Comparison of ENCODE assay signal across 8 cellular contexts in genomic region chr22:17842386-17842785, GRCh38.
A peak's percentile ranks its signal among the peaks of the same experiment; 100 is the strongest.
DNase-seq lines count a peak whose midpoint lies in the region; ATAC-seq and TF ChIP-seq lines count a peak whose summit lies in the region.

No MANE protein-coding gene starts in this region.

- H3K27me3 ChIP-seq in IMR-90 (ENCODE audit: control insufficient read depth, insufficient read depth, low read length): no peaks in the 10 kb centered on the region
- no peaks in the 10 kb centered on the region for H3K27me3 ChIP-seq in gastroesophageal sphincter

- H3K4me1 Mint-ChIP-seq in activated CD4-positive, alpha-beta memory T cell treated with anti-CD3 and anti-CD28 coated beads, Interleukin-2, amount 10 ng/mL, durations not matched to agents 7 days and 5 days: peaks cover 10% of the 10 kb centered on the region

- no peak overlapping the region for H2AK5ac ChIP-seq in IMR-90 (ENCODE audit: low read depth, low read length)

- peak overlapping the region; percentile 32 for H2AFZ ChIP-seq in IMR-90 (replicated peaks; ENCODE audit: low read length, poor library complexity)

- H3K79me1 ChIP-seq in IMR-90 (ENCODE audit: low read depth in 1 of 2, low read length in 2 of 2): no peaks in the 10 kb centered on the region

- no peak overlapping the region for H3K18ac ChIP-seq in IMR-90 (ENCODE audit: low read depth, low read length)

- peak overlapping the region; percentile 4 for H3K4me3 Mint-ChIP-seq in activated CD4-positive, alpha-beta memory T cell treated with anti-CD3 and anti-CD28 coated beads, Interleukin-2, amount 10 ng/mL, durations not matched to agents 7 days and 5 days

- intact Hi-C loops in IMR-90 (cut with micrococcal nuclease): no loop called here

- peaks cover 18% of the 10 kb centered on the region for H3K36me3 ChIP-seq in IMR-90 (ENCODE audit: control insufficient read depth, insufficient read depth, low read length)
- H3K36me3 ChIP-seq in gastroesophageal sphincter: peaks cover 0 to 46% of the 10 kb centered on the region in 2 donors

- no peak for TF ChIP-seq CTCF in IMR-90 (conservative IDR thresholded peaks at IDR 0.05; ENCODE audit: low read depth, low read length)
- TF ChIP-seq CTCF in gastroesophageal sphincter (IDR thresholded peaks at IDR 0.05): no peak

- H3K27me3 Mint-ChIP-seq in activated CD4-positive, alpha-beta memory T cell treated with anti-CD3 and anti-CD28 coated beads, Interleukin-2, amount 10 ng/mL, durations not matched to agents 7 days and 5 days: no peaks in the 10 kb centered on the region

- no peak overlapping the region for H3K4ac ChIP-seq in IMR-90 (ENCODE audit: low read depth, low read length)

- CTCF ChIA-PET in IMR-90 (lab: Yijun Ruan, JAX): no interaction called here
- CTCF ChIA-PET in activated CD4-positive, alpha-beta memory T cell treated with anti-CD3 and anti-CD28 coated beads, Interleukin-2, amount 10 ng/mL, durations not matched to agents 7 days and 5 days (lab: Charles Lee): interaction anchor here (0.7 kb wide), 1 partner anchor 9 kb away, joined by 3 read pairs; no protein-coding TSS in a partner anchor

- no peak overlapping the region for H3K9ac ChIP-seq in IMR-90 (ENCODE audit: low read depth, low read length)

- no peaks in the 10 kb centered on the region for H3K9me3 Mint-ChIP-seq in activated CD4-positive, alpha-beta memory T cell treated with anti-CD3 and anti-CD28 coated beads, Interleukin-2, amount 10 ng/mL, durations not matched to agents 7 days and 5 days

- H3K9me1 ChIP-seq in IMR-90 (ENCODE audit: insufficient read depth, low read length): peaks cover 5% of the 10 kb centered on the region; the same call in 1 of the 2 replicates

- no peak for TF ChIP-seq EP300 in gastroesophageal sphincter (IDR thresholded peaks at IDR 0.05)

- H2BK15ac ChIP-seq in IMR-90 (ENCODE audit: low read depth, low read length): no peak overlapping the region

- ATAC-seq in IMR-90 (ENCODE audit: low read depth): peak; percentile 27
- no peak for ATAC-seq in gastroesophageal sphincter
- ATAC-seq in GM21526 (IDR thresholded peaks at IDR 0.05; ENCODE audit: low FRiP score, unreplicated experiment): no peak
- ATAC-seq in HG02759 (IDR thresholded peaks at IDR 0.05; ENCODE audit: unreplicated experiment): no peak

- in situ Hi-C loops in IMR-90 (cut with MboI; ENCODE audit: low sequenced_read_pairs): no loop called here

- POLR2A ChIA-PET in IMR-90 (lab: Charles Lee; ENCODE audit: unreplicated experiment): no interaction called here
- POLR2A ChIA-PET in activated CD4-positive, alpha-beta memory T cell treated with anti-CD3 and anti-CD28 coated beads, Interleukin-2, amount 10 ng/mL, durations not matched to agents 7 days and 5 days (lab: Charles Lee): no interaction called here

- no peak overlapping the region for H2BK120ac ChIP-seq in IMR-90 (ENCODE audit: low read depth, low read length)

- H2BK5ac ChIP-seq in IMR-90 (ENCODE audit: low read depth, low read length, poor library complexity, severe bottlenecking): no peak overlapping the region

- H4K5ac ChIP-seq in IMR-90 (ENCODE audit: low read depth, low read length): no peak overlapping the region

- H3K9me3 ChIP-seq in IMR-90 (ENCODE audit: control insufficient read depth, insufficient read depth, low read length): no peaks in the 10 kb centered on the region
- H3K9me3 ChIP-seq in gastroesophageal sphincter: no peaks in the 10 kb centered on the region

- no peak overlapping the region for H3K23ac ChIP-seq in IMR-90 (ENCODE audit: low read depth, low read length)

- no peak overlapping the region for H3K56ac ChIP-seq in IMR-90 (ENCODE audit: extremely low read depth, insufficient read depth, low read length)

- TF ChIP-seq POLR2A in IMR-90 (IDR thresholded peaks at IDR 0.05; ENCODE audit: low read depth, low read length): no peak
- no peak for TF ChIP-seq POLR2A in gastroesophageal sphincter (IDR thresholded peaks at IDR 0.05)

- dilution Hi-C loops in IMR-90 (cut with HindIII; ENCODE audit: low sequenced_read_pairs, unreplicated experiment): no loop called here

- H3K4me3 ChIP-seq in IMR-90 (ENCODE audit: insufficient read depth, low read depth, low read length): no peak overlapping the region
- peak overlapping the region in 1 of 2 donors; percentile 25 for H3K4me3 ChIP-seq in gastroesophageal sphincter

- H3K27ac ChIP-seq in IMR-90 (ENCODE audit: insufficient read depth, low read length): no peak overlapping the region
- H3K27ac ChIP-seq in gastroesophageal sphincter: peak overlapping the region; percentile 1 to 91 (median 83)

- 91% methylated on average over 7 of the region's 20 CpGs; no CpG with 5 or more reads in 1 of the 2 experiments for WGBS in IMR-90 (ENCODE audit: extremely low coverage in 2 of 2, insufficient read length in 1 of 2), 2 experiments
- 61% methylated on average over 5 of the region's 20 CpGs; no CpG with 5 or more reads in 1 of the 2 donors for WGBS in gastroesophageal sphincter (ENCODE audit: low coverage in 1 of 2), 2 donors

- no TSS peak for BruUV-seq in IMR-90 (replicated peaks; lab: Mats Ljungman, UMichigan)

- H3K27ac Mint-ChIP-seq in activated CD4-positive, alpha-beta memory T cell treated with anti-CD3 and anti-CD28 coated beads, Interleukin-2, amount 10 ng/mL, durations not matched to agents 7 days and 5 days: no peak overlapping the region

- H3K36me3 Mint-ChIP-seq in activated CD4-positive, alpha-beta memory T cell treated with anti-CD3 and anti-CD28 coated beads, Interleukin-2, amount 10 ng/mL, durations not matched to agents 7 days and 5 days (ENCODE audit: low read depth): no peaks in the 10 kb centered on the region

- TF ChIP-seq RAD21 in IMR-90 (IDR thresholded peaks at IDR 0.05; ENCODE audit: low read length): no peak

- H4K8ac ChIP-seq in IMR-90 (ENCODE audit: low read depth in 2 of 2, low read length in 2 of 2): no peak overlapping the region

- H3K4me2 ChIP-seq in IMR-90 (ENCODE audit: low read depth, low read length): no peak overlapping the region

- no peak for DNase-seq in IMR-90
- peak; percentile 63 for DNase-seq in activated CD4-positive, alpha-beta memory T cell treated with anti-CD3 and anti-CD28 coated beads, Interleukin-2, amount 10 ng/mL, durations not matched to agents 7 days and 5 days
- DNase-seq in stimulated activated CD8-positive, alpha-beta memory T cell treated with anti-CD3 and anti-CD28 coated beads, Interleukin-12 subunit alpha, Interleukin-12 subunit beta, amount 100 ng/mL, for 4 hours (ENCODE audit: low read depth): peak; percentile 14
- DNase-seq in NCI-H1105 treated with DMSO at 0.1 percent for 48 hours (lab: John Stamatoyannopoulos, UW): no peak
- DNase-seq in SIG-M5 (lab: John Stamatoyannopoulos, UW): no peak

- H4K91ac ChIP-seq in IMR-90 (ENCODE audit: insufficient read depth, low read depth, low read length): no peak overlapping the region

- H3K4me1 ChIP-seq in IMR-90 (ENCODE audit: control insufficient read depth, insufficient read depth, low read length) (no peaks in the 10 kb centered on the region), gastroesophageal sphincter (peaks cover 3 to 66% (median 28%) of the 10 kb centered on the region in 3 donors)

- H2AK9ac ChIP-seq in IMR-90 (replicated peaks; ENCODE audit: low read depth, low read length, poor library complexity): peak overlapping the region; percentile 16

- no peak overlapping the region for H2BK20ac ChIP-seq in IMR-90 (ENCODE audit: low read depth, low read length)

- no peaks in the 10 kb centered on the region for H4K20me1 ChIP-seq in IMR-90 (ENCODE audit: insufficient read depth, low read length)

- no peak overlapping the region for H3K14ac ChIP-seq in IMR-90 (replicated peaks; ENCODE audit: low read depth, low read length)

TF ChIP-seq in IMR-90, 13 proteins besides CTCF, POLR2A, EP300 and RAD21:
- TF ChIP-seq CHD1 (IDR thresholded peaks at IDR 0.05; ENCODE audit: low read depth, low read length) (no peak), FOS (IDR thresholded peaks at IDR 0.05; ENCODE audit: low read depth, low read length) (no peak), MAZ (IDR thresholded peaks at IDR 0.05; ENCODE audit: borderline replicate concordance, low read depth, low read length) (no peak), MXI1 (IDR thresholded peaks at IDR 0.05; ENCODE audit: borderline replicate concordance, low read depth, low read length) (no peak), CEBPB (IDR thresholded peaks at IDR 0.05; ENCODE audit: low read depth, low read length) (no peak), NFE2L2 (IDR thresholded peaks at IDR 0.05; ENCODE audit: low read depth, low read length) (no peak), RFX5 (IDR thresholded peaks at IDR 0.05; ENCODE audit: low read depth, low read length) (no peak)
- TF ChIP-seq, protein P1, sequence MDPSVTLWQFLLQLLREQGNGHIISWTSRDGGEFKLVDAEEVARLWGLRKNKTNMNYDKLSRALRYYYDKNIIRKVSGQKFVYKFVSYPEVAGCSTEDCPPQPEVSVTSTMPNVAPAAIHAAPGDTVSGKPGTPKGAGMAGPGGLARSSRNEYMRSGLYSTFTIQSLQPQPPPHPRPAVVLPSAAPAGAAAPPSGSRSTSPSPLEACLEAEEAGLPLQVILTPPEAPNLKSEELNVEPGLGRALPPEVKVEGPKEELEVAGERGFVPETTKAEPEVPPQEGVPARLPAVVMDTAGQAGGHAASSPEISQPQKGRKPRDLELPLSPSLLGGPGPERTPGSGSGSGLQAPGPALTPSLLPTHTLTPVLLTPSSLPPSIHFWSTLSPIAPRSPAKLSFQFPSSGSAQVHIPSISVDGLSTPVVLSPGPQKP (IDR thresholded peaks at IDR 0.05; ENCODE audit: borderline replicate concordance, low read depth, low read length): no peak
- TF ChIP-seq, protein P2, sequence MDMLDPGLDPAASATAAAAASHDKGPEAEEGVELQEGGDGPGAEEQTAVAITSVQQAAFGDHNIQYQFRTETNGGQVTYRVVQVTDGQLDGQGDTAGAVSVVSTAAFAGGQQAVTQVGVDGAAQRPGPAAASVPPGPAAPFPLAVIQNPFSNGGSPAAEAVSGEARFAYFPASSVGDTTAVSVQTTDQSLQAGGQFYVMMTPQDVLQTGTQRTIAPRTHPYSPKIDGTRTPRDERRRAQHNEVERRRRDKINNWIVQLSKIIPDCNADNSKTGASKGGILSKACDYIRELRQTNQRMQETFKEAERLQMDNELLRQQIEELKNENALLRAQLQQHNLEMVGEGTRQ (IDR thresholded peaks at IDR 0.05; ENCODE audit: low read depth, low read length): no peak

Comparison
In these comparisons a context has a peak if more than half of its experiments do, and no peak if none do; other contexts are left out.
1. DNase-seq: peak in activated CD4-positive, alpha-beta memory T cell treated with anti-CD3 and anti-CD28 coated beads, Interleukin-2, amount 10 ng/mL, durations not matched to agents 7 days and 5 days (single experiment) and stimulated activated CD8-positive, alpha-beta memory T cell treated with anti-CD3 and anti-CD28 coated beads, Interleukin-12 subunit alpha, Interleukin-12 subunit beta, amount 100 ng/mL, for 4 hours (single experiment); none in IMR-90 (single experiment), NCI-H1105 treated with DMSO at 0.1 percent for 48 hours (single experiment) and SIG-M5 (single experiment).